ENCODE assay signal across 13 cellular contexts in the genomic region with DNA sequence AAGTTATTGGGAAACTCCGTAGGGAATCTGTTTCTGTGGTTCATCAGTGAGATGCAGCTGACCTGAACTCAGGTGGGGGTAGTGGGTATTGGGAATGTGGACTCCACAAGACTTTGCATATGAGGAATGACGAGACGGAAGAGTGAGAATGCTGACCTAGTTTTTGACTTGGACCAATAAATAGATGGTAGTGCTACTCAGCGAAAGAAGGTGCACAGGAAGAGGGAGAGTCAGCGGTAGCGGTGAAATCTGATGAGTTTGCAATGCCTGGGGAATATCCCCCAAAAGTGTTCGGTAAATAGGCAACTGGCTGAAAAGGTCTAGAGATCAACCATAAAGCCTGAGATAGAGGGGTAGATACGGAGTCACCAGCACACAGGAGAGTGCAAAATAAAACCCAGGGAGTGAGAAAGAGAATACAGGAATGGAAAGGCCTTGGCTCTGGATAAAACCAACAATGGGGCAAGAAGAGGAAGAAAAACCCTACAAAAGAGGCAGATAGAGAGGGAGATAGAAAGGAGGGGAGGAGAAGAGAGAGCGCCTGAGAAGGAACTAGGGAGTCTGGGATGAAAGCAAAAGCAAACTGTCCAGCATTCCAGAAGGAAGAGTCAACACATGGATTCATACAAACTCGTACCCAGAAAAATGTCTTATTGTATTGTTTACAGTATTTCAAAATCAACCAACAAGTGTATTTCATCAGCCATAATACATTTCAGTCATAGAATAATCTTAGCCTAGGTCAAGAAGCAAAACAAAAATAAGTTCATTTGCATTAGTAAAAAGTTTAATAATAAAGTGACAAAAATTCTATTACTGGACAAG. TPM values are rescaled to one million over a fixed set of nuclear protein-coding genes. Genes with fewer than 3 reads are reported as not detected.
A peak's percentile ranks its signal among the peaks of the same experiment; 100 is the strongest.
DNase-seq lines count a peak whose midpoint lies in the region; FAIRE-seq and TF ChIP-seq lines count a peak whose summit lies in the region.
"Had no signal": no experiment of that assay in that cellular context is flagged by ENCODE, and none has a peak within 500 bp of the region (broad histone marks: within the 10 kb centered on the region; RNA-seq: fewer than 3 reads in every experiment).

No MANE protein-coding gene starts in this region.

- TF ChIP-seq POLR2A in GM12892 (IDR thresholded peaks at IDR 0.05; ENCODE audit: low read depth, low read length) = no peak

- H3K4me1 ChIP-seq in colonic mucosa = peaks cover 13% of the 10 kb centered on the region

- FAIRE-seq in GM12892 (lab: Jason Lieb, UNC) = no peak

- H3K9ac ChIP-seq in colonic mucosa (ENCODE audit: low read depth in 2 of 2, low read length in 2 of 2) = no peak overlapping the region

- in situ Hi-C loops in brain microvascular endothelial cell (cut with HindIII; ENCODE audit: low pct_ligation_motif_present, low sequenced_read_pairs) = no loop called here

- H3K27ac ChIP-seq in brain microvascular endothelial cell (peak overlapping the region; percentile 9), colonic mucosa (no peak overlapping the region)
- H3K27ac ChIP-seq: C4-2B, cardiac muscle cell, neutrophil had no signal

- no peaks in the 10 kb centered on the region for H3K36me3 ChIP-seq in brain microvascular endothelial cell (replicated peaks)
- no peaks in the 10 kb centered on the region for H3K36me3 ChIP-seq in colonic mucosa
- H3K36me3 ChIP-seq: cardiac muscle cell, neutrophil had no signal

- H3K9me3 ChIP-seq in colonic mucosa = no peaks in the 10 kb centered on the region
- H3K9me3 ChIP-seq: neutrophil had no signal

- intact Hi-C loops in colonic mucosa (cut with DNase I) = no loop called here

- peak; percentile 72 for DNase-seq in AG08395 (ENCODE audit: low spot score)
- DNase-seq in HuH-7.5 (ENCODE audit: low spot score) = peak; percentile 18
- peak; percentile 56 for DNase-seq in brain microvascular endothelial cell
- DNase-seq in kidney glomerular epithelial cell (lab: John Stamatoyannopoulos, UW) = peak; percentile 62
- no peak for DNase-seq in GM19238 (ENCODE audit: insufficient read length, low spot score)
- DNase-seq in colonic mucosa = no peak
- DNase-seq in GM12892 (ENCODE audit: insufficient read length) = no peak
- DNase-seq in GM10266 (ENCODE audit: extremely low spot score) = no peak
- DNase-seq: NCI-H187 treated with DMSO at 0.1 percent for 48 hours, SIG-M5 had no signal

- H3K27me3 ChIP-seq in brain microvascular endothelial cell (replicated peaks) = no peaks in the 10 kb centered on the region
- no peaks in the 10 kb centered on the region for H3K27me3 ChIP-seq in colonic mucosa
- H3K27me3 ChIP-seq: cardiac muscle cell had no signal

- TF ChIP-seq CTCF in brain microvascular endothelial cell (IDR thresholded peaks at IDR 0.05; ENCODE audit: low read depth, low read length, missing control alignments) (no peak), colonic mucosa (IDR thresholded peaks at IDR 0.05) (no peak), GM10266 (IDR thresholded peaks at IDR 0.05; ENCODE audit: control insufficient read depth, insufficient read depth, low read depth, missing control alignments) (no peak)

- H3K4me3 ChIP-seq in brain microvascular endothelial cell (ENCODE audit: low read depth, low read length) (peak overlapping the region; percentile 9), colonic mucosa (no peak overlapping the region)
- H3K4me3 ChIP-seq: cardiac muscle cell had no signal

RNA-seq across cellular contexts. Expression of gene ARHGAP21, which starts 5.4 kb away (rescaled TPM):
- 100 to 1,000 TPM in 1 of 2 donors, 10 to 100 TPM in 1; 84.9 to 107 TPM for total RNA-seq in colonic mucosa
- polyA plus RNA-seq in GM12892 (2012; ENCODE audit: missing spikeins) = 13.6 TPM

Comparison
In these comparisons a context has a peak if more than half of its experiments do, and no peak if none do; other contexts are left out.
1. DNase-seq: peak in AG08395 (single experiment), HuH-7.5 (single experiment), brain microvascular endothelial cell (single experiment) and kidney glomerular epithelial cell (single experiment); none in GM19238 (single experiment), colonic mucosa (single experiment), GM12892 (single experiment) and GM10266 (single experiment).